ENCODE assay signal across 14 cellular contexts in genomic region chr12:53388932-53389331, GRCh38. TPM values are rescaled to one million over a fixed set of nuclear protein-coding genes. Genes with fewer than 3 reads are reported as not detected.
A peak's percentile ranks its signal among the peaks of the same experiment; 100 is the strongest.
DNase-seq lines count a peak whose midpoint lies in the region; ATAC-seq, FAIRE-seq and TF ChIP-seq lines count a peak whose summit lies in the region.
"Had no signal": no experiment of that assay in that cellular context is flagged by ENCODE, and none has a peak within 500 bp of the region (broad histone marks: within the 10 kb centered on the region; RNA-seq: fewer than 3 reads in every experiment).

No MANE protein-coding gene starts in this region.

- peaks cover 82% of the 10 kb centered on the region for H3K79me2 ChIP-seq in astrocyte (ENCODE audit: insufficient read depth, low read length)

- peaks cover 6% of the 10 kb centered on the region for H3K36me3 Mint-ChIP-seq in astrocyte (ENCODE audit: low read depth, unreplicated experiment)

- H3K4me1 Mint-ChIP-seq in astrocyte (ENCODE audit: low read depth, unreplicated experiment), result peaks cover 26% of the 10 kb centered on the region

- no peaks in the 10 kb centered on the region for H3K27me3 ChIP-seq in left ventricle myocardium inferior (ENCODE audit: low read depth)
- no peaks in the 10 kb centered on the region for H3K27me3 ChIP-seq in astrocyte (ENCODE audit: insufficient read depth, low read length)
- no peaks in the 10 kb centered on the region for H3K27me3 ChIP-seq in muscle layer of colon (ENCODE audit: control insufficient read depth in 1 of 2, insufficient read depth in 2 of 2, low read length in 2 of 2)
- H3K27me3 ChIP-seq in upper lobe of right lung, result no peaks in the 10 kb centered on the region

- TF ChIP-seq CTCF in left ventricle myocardium inferior (IDR thresholded peaks at IDR 0.05; ENCODE audit: borderline replicate concordance), result no peak
- TF ChIP-seq CTCF in astrocyte (IDR thresholded peaks at IDR 0.05; ENCODE audit: insufficient read depth, low read depth, low read length), result no peak
- no peak for TF ChIP-seq CTCF in upper lobe of right lung (IDR thresholded peaks at IDR 0.05)

- H3K27ac Mint-ChIP-seq in astrocyte (ENCODE audit: unreplicated experiment), result no peak overlapping the region
- H3K27ac Mint-ChIP-seq: activated B cell treated with CpG ODN at 0.5 μM for 24 hours had no signal

- FAIRE-seq in astrocyte (lab: Jason Lieb, UNC), result no peak
- FAIRE-seq: H1 had no signal

- DNase-seq in left ventricle myocardium inferior, result no peak
- DNase-seq in Right ventricle myocardium inferior (ENCODE audit: missing footprints), result no peak
- no peak for DNase-seq in astrocyte (ENCODE audit: low read depth)
- no peak for DNase-seq in mesenteric fat pad (ENCODE audit: low spot score)
- no peak for DNase-seq in upper lobe of right lung
- DNase-seq in AML-193 (lab: John Stamatoyannopoulos, UW), result no peak
- DNase-seq: activated B cell treated with CpG ODN at 0.5 μM for 24 hours; activated effector memory CD4-positive, alpha-beta T cell treated with anti-CD3 and anti-CD28 coated beads, Interleukin-2, amount 50 U/mL, for 16 hours; KBM-7; stimulated activated CD4-positive, alpha-beta T cell treated with anti-CD3 and anti-CD28 coated beads, Interleukin-15, amount 100 ng/mL, for 24 hours had no signal

- peak overlapping the region; percentile 73 for H3K4me3 ChIP-seq in left ventricle myocardium inferior
- H3K4me3 ChIP-seq in astrocyte (ENCODE audit: insufficient read depth, low read depth, low read length), result no peak overlapping the region
- no peak overlapping the region for H3K4me3 ChIP-seq in muscle layer of colon (ENCODE audit: low read depth in 1 of 2, low read length in 2 of 2)
- H3K4me3 ChIP-seq in urinary bladder (ENCODE audit: low read depth, low read length), result no peak overlapping the region
- no peak overlapping the region for H3K4me3 ChIP-seq in upper lobe of right lung

- peak overlapping the region; percentile 55 for H3K4me2 ChIP-seq in astrocyte (ENCODE audit: low read length)

- no peaks in the 10 kb centered on the region for H3K9me3 ChIP-seq in left ventricle myocardium inferior (replicated peaks)
- no peaks in the 10 kb centered on the region for H3K9me3 ChIP-seq in astrocyte (ENCODE audit: insufficient read depth, low read depth, low read length)
- H3K9me3 ChIP-seq in muscle layer of colon (ENCODE audit: low read length), result no peaks in the 10 kb centered on the region
- no peaks in the 10 kb centered on the region for H3K9me3 ChIP-seq in upper lobe of right lung

- H3K4me1 ChIP-seq in left ventricle myocardium inferior, result peaks cover 81% of the 10 kb centered on the region
- peaks cover 10% of the 10 kb centered on the region for H3K4me1 ChIP-seq in astrocyte (ENCODE audit: insufficient read depth, low read length)
- peaks cover 58% of the 10 kb centered on the region for H3K4me1 ChIP-seq in muscle layer of colon (ENCODE audit: insufficient read depth, low read length)
- H3K4me1 ChIP-seq in urinary bladder (ENCODE audit: insufficient read depth), result no peaks in the 10 kb centered on the region
- H3K4me1 ChIP-seq in upper lobe of right lung, result peaks cover 70% of the 10 kb centered on the region

- H3K27ac ChIP-seq in left ventricle myocardium inferior (replicated peaks) (peak overlapping the region; percentile 56), astrocyte (ENCODE audit: low read depth, low read length) (no peak overlapping the region), muscle layer of colon (ENCODE audit: low read depth, low read length) (peak overlapping the region; percentile 61), urinary bladder (ENCODE audit: low read depth) (peak overlapping the region; percentile 64), upper lobe of right lung (no peak overlapping the region)
- H3K27ac ChIP-seq: C4-2B had no signal

- H3K4me3 Mint-ChIP-seq in astrocyte (ENCODE audit: unreplicated experiment), result no peak overlapping the region

- no peak overlapping the region for H2AFZ ChIP-seq in astrocyte (ENCODE audit: low read depth, low read length)

- ATAC-seq in Right ventricle myocardium inferior, result no peak
- ATAC-seq in upper lobe of right lung, result no peak

- H3K9ac ChIP-seq in astrocyte (ENCODE audit: low read length), result no peak overlapping the region
- H3K9ac ChIP-seq in muscle layer of colon (ENCODE audit: low read length), result no peak overlapping the region

- H4K20me1 ChIP-seq in astrocyte (ENCODE audit: insufficient read depth, low read length), result peaks cover 41% of the 10 kb centered on the region

- H3K9me3 Mint-ChIP-seq in astrocyte (ENCODE audit: unreplicated experiment), result no peaks in the 10 kb centered on the region
- H3K9me3 Mint-ChIP-seq: activated B cell treated with CpG ODN at 0.5 μM for 24 hours had no signal

- no peaks in the 10 kb centered on the region for H3K27me3 Mint-ChIP-seq in astrocyte (ENCODE audit: low read depth, unreplicated experiment)
- H3K27me3 Mint-ChIP-seq: activated B cell treated with CpG ODN at 0.5 μM for 24 hours had no signal

- H3K36me3 ChIP-seq in left ventricle myocardium inferior (peaks cover 42% of the 10 kb centered on the region), astrocyte (ENCODE audit: insufficient read depth, low read length) (peaks cover 4% of the 10 kb centered on the region), muscle layer of colon (ENCODE audit: insufficient read depth, low read length) (no peaks in the 10 kb centered on the region), urinary bladder (ENCODE audit: insufficient read depth) (peaks cover 2% of the 10 kb centered on the region), upper lobe of right lung (peaks cover 19% of the 10 kb centered on the region)

- WGBS in urinary bladder, result 90% methylated on average over 4 of the region's 4 CpGs

- intact Hi-C loops in left ventricle myocardium inferior (cut with micrococcal nuclease) (no loop called here), Right ventricle myocardium inferior (cut with DNase I) (no loop called here), upper lobe of right lung (cut with DNase I) (no loop called here)

RNA-seq across cellular contexts. Expression of gene SP1, which starts 9.0 kb away (rescaled TPM):
- total RNA-seq in left ventricle myocardium inferior (27.4 TPM), Right ventricle myocardium inferior (31.3 TPM), astrocyte (48.7 and 50.6 TPM in 2 replicates), urinary bladder (60.5 TPM), mesenteric fat pad (60.5 TPM), upper lobe of right lung (87.7 TPM)
- polyA plus RNA-seq in urinary bladder, result 32.4 TPM

RNA-seq across cellular contexts. Expression of gene AMHR2, which starts 34.7 kb away (rescaled TPM):
- total RNA-seq in left ventricle myocardium inferior (0.36 TPM), Right ventricle myocardium inferior (not detected), astrocyte (not detected in 2 replicates), urinary bladder (not detected), mesenteric fat pad (not detected), upper lobe of right lung (0.46 TPM)
- polyA plus RNA-seq in urinary bladder, result 0.18 TPM
- total RNA-seq: activated B cell treated with CpG ODN at 0.5 μM for 24 hours had no signal

RNA-seq across cellular contexts. Expression of gene PRR13, which starts 52.6 kb away (rescaled TPM):
- total RNA-seq in left ventricle myocardium inferior (53.1 TPM), Right ventricle myocardium inferior (59.4 TPM), astrocyte (159 and 190 TPM in 2 replicates), urinary bladder (22.0 TPM), mesenteric fat pad (119 TPM), upper lobe of right lung (172 TPM)
- polyA plus RNA-seq in urinary bladder, result 198 TPM

RNA-seq across cellular contexts. Expression of gene SP7, which starts 52.8 kb away (rescaled TPM):
- total RNA-seq in left ventricle myocardium inferior (not detected), Right ventricle myocardium inferior (not detected), astrocyte (not detected in 2 replicates), urinary bladder (not detected), mesenteric fat pad (not detected), upper lobe of right lung (not detected)
- polyA plus RNA-seq in urinary bladder, result not detected
- total RNA-seq: activated B cell treated with CpG ODN at 0.5 μM for 24 hours had no signal

Comparison
In these comparisons a context has a peak if more than half of its experiments do, and no peak if none do; other contexts are left out.
1. H3K27ac ChIP-seq: peak in left ventricle myocardium inferior (single experiment), muscle layer of colon (single experiment) and urinary bladder (single experiment); none in astrocyte (single experiment) and upper lobe of right lung (single experiment).